In genomic region chr15:63041982-63042878, GRCh38 we compare ENCODE assay signal across 2 cellular contexts.
TF ChIP-seq lines count a peak whose summit lies in the region.

Gene TPM1, plus strand, starts transcription at chr15:63042747. Its CDS starts 83 bp downstream, at chr15:63042830.

TF ChIP-seq in IMR-90, 13 proteins besides CTCF, POLR2A, EP300 and RAD21 (continued from another document):
- TF ChIP-seq MXI1 (IDR thresholded peaks at IDR 0.05; ENCODE audit: borderline replicate concordance, low read depth, low read length) (peak; percentile 68; the same call in 1 of the 2 replicates), ELK1 (IDR thresholded peaks at IDR 0.05; ENCODE audit: borderline replicate concordance, low read depth, low read length) (no peak), MAZ (IDR thresholded peaks at IDR 0.05; ENCODE audit: borderline replicate concordance, low read depth, low read length) (peak; percentile 100), SMC3 (IDR thresholded peaks at IDR 0.05; ENCODE audit: low read depth, low read length) (no peak)

TF ChIP-seq in neural cell, 6 proteins besides CTCF, POLR2A, EP300 and RAD21 (continued from another document):
- TF ChIP-seq, protein P1, sequence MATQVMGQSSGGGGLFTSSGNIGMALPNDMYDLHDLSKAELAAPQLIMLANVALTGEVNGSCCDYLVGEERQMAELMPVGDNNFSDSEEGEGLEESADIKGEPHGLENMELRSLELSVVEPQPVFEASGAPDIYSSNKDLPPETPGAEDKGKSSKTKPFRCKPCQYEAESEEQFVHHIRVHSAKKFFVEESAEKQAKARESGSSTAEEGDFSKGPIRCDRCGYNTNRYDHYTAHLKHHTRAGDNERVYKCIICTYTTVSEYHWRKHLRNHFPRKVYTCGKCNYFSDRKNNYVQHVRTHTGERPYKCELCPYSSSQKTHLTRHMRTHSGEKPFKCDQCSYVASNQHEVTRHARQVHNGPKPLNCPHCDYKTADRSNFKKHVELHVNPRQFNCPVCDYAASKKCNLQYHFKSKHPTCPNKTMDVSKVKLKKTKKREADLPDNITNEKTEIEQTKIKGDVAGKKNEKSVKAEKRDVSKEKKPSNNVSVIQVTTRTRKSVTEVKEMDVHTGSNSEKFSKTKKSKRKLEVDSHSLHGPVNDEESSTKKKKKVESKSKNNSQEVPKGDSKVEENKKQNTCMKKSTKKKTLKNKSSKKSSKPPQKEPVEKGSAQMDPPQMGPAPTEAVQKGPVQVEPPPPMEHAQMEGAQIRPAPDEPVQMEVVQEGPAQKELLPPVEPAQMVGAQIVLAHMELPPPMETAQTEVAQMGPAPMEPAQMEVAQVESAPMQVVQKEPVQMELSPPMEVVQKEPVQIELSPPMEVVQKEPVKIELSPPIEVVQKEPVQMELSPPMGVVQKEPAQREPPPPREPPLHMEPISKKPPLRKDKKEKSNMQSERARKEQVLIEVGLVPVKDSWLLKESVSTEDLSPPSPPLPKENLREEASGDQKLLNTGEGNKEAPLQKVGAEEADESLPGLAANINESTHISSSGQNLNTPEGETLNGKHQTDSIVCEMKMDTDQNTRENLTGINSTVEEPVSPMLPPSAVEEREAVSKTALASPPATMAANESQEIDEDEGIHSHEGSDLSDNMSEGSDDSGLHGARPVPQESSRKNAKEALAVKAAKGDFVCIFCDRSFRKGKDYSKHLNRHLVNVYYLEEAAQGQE (IDR thresholded peaks at IDR 0.05; ENCODE audit: borderline replicate concordance), result no peak
